ENCODE assay signal across 1 cellular context in genomic region chr4:184807797-184808718, GRCh38.
TF ChIP-seq lines count a peak whose summit lies in the region.

No MANE protein-coding gene starts in this region.

TF ChIP-seq in K562, 482 proteins besides CTCF, POLR2A, EP300 and RAD21 (continued from another document):
- no peak for TF ChIP-seq HEY1 (CRISPR knock-in tag; IDR thresholded peaks at IDR 0.05; ENCODE audit: borderline replicate concordance)
- no peak for TF ChIP-seq CBFA2T3 (IDR thresholded peaks at IDR 0.05)
- TF ChIP-seq JUND (IDR thresholded peaks at IDR 0.05; ENCODE audit: borderline replicate concordance, low read depth, low read length) = peak; percentile 28; the same call in 1 of the 2 replicates
- TF ChIP-seq JUND (tag; IDR thresholded peaks at IDR 0.05; ENCODE audit: borderline replicate concordance, low read depth, low read length) = no peak
- peak; percentile 55 for TF ChIP-seq NFIC (IDR thresholded peaks at IDR 0.05)
- TF ChIP-seq PATZ1 (CRISPR knock-in tag; IDR thresholded peaks at IDR 0.05; ENCODE audit: borderline replicate concordance) = no peak
- peak; percentile 75 for TF ChIP-seq ZFP36 (IDR thresholded peaks at IDR 0.05; ENCODE audit: low read depth, low read length, partially characterized antibody)
